ENCODE assay signal across 20 cellular contexts in genomic region chr14:61493996-61494395, GRCh38.
"Had no signal": no experiment of that assay in that cellular context is flagged by ENCODE, and none has a peak within 500 bp of the region (broad histone marks: within the 10 kb centered on the region; RNA-seq: fewer than 3 reads in every experiment).

No MANE protein-coding gene starts in this region.

- H3K4me3 Mint-ChIP-seq: activated B cell treated with CpG ODN at 0.5 μM for 24 hours; activated CD4-positive, alpha-beta T cell treated with anti-CD3 and anti-CD28 coated beads, Interleukin-2, amount 10 ng/mL, durations not matched to agents 24 days and 14 days; activated CD8-positive, alpha-beta T cell treated with anti-CD3 and anti-CD28 coated beads, Interleukin-2, amount 10 ng/mL, durations not matched to agents 7 days and 5 days; activated naive CD4-positive, alpha-beta T cell treated with anti-CD3 and anti-CD28 coated beads, Interleukin-2, amount 10 ng/mL, durations not matched to agents 7 days and 5 days; activated naive CD8-positive, alpha-beta T cell treated with anti-CD3 and anti-CD28 coated beads, Interleukin-2, amount 50 U/mL, for 24 hours; activated T-cell treated with anti-CD3 and anti-CD28 coated beads, Interleukin-2, amount 50 U/mL, for 24 hours; mesothelial cell of epicardium; nephron; stimulated activated naive B cell treated with anti-CD40 and anti-IgM and Interleukin-4, amounts not matched to agents 10 μg/mL and 1 μg/mL and 100 μg/mL, for 72 hours; T-cell had no signal

- H3K36me3 ChIP-seq: breast epithelium, thyroid gland had no signal

- H3K4me3 ChIP-seq: breast epithelium, lower lobe of right lung, thyroid gland had no signal

- H3K9me3 ChIP-seq: breast epithelium, lower lobe of right lung, thyroid gland had no signal

- ATAC-seq: activated CD8-positive, alpha-beta T cell treated with anti-CD3 and anti-CD28 coated beads, Interleukin-2, amount 10 ng/mL, durations not matched to agents 7 days and 5 days; activated naive CD8-positive, alpha-beta T cell treated with anti-CD3 and anti-CD28 coated beads, Interleukin-2, amount 50 U/mL, for 24 hours; esophagus mucosa; lower lobe of right lung; stimulated activated naive B cell treated with anti-CD40 and anti-IgM and Interleukin-4, amounts not matched to agents 10 μg/mL and 1 μg/mL and 100 μg/mL, for 72 hours; T-cell had no signal

- H3K4me1 ChIP-seq: breast epithelium had no signal

- H3K27me3 Mint-ChIP-seq: activated B cell treated with CpG ODN at 0.5 μM for 24 hours; activated CD4-positive, alpha-beta T cell treated with anti-CD3 and anti-CD28 coated beads, Interleukin-2, amount 10 ng/mL, durations not matched to agents 24 days and 14 days; activated naive CD4-positive, alpha-beta T cell treated with anti-CD3 and anti-CD28 coated beads, Interleukin-2, amount 10 ng/mL, durations not matched to agents 7 days and 5 days; activated naive CD8-positive, alpha-beta T cell treated with anti-CD3 and anti-CD28 coated beads, Interleukin-2, amount 50 U/mL, for 24 hours; activated T-cell treated with anti-CD3 and anti-CD28 coated beads, Interleukin-2, amount 50 U/mL, for 24 hours; stimulated activated naive B cell treated with anti-CD40 and anti-IgM and Interleukin-4, amounts not matched to agents 10 μg/mL and 1 μg/mL and 100 μg/mL, for 72 hours; T-cell had no signal

- H3K27ac Mint-ChIP-seq: activated B cell treated with CpG ODN at 0.5 μM for 24 hours; activated CD4-positive, alpha-beta T cell treated with anti-CD3 and anti-CD28 coated beads, Interleukin-2, amount 10 ng/mL, durations not matched to agents 24 days and 14 days; activated naive CD8-positive, alpha-beta T cell treated with anti-CD3 and anti-CD28 coated beads, Interleukin-2, amount 50 U/mL, for 24 hours; activated T-cell treated with anti-CD3 and anti-CD28 coated beads, Interleukin-2, amount 50 U/mL, for 24 hours; mesothelial cell of epicardium; nephron; stimulated activated naive B cell treated with anti-CD40 and anti-IgM and Interleukin-4, amounts not matched to agents 10 μg/mL and 1 μg/mL and 100 μg/mL, for 72 hours; T-cell had no signal

- H3K27ac ChIP-seq: breast epithelium, lower lobe of right lung had no signal

- H3K9me3 Mint-ChIP-seq: activated B cell treated with CpG ODN at 0.5 μM for 24 hours; activated CD4-positive, alpha-beta T cell treated with anti-CD3 and anti-CD28 coated beads, Interleukin-2, amount 10 ng/mL, durations not matched to agents 24 days and 14 days; activated naive CD4-positive, alpha-beta T cell treated with anti-CD3 and anti-CD28 coated beads, Interleukin-2, amount 10 ng/mL, durations not matched to agents 7 days and 5 days; activated naive CD8-positive, alpha-beta T cell treated with anti-CD3 and anti-CD28 coated beads, Interleukin-2, amount 50 U/mL, for 24 hours; activated T-cell treated with anti-CD3 and anti-CD28 coated beads, Interleukin-2, amount 50 U/mL, for 24 hours; mesothelial cell of epicardium; nephron; stimulated activated naive B cell treated with anti-CD40 and anti-IgM and Interleukin-4, amounts not matched to agents 10 μg/mL and 1 μg/mL and 100 μg/mL, for 72 hours; T-cell had no signal

- H3K36me3 Mint-ChIP-seq: mesothelial cell of epicardium had no signal

- H3K27me3 ChIP-seq: breast epithelium, thyroid gland had no signal

- DNase-seq: activated B cell treated with CpG ODN at 0.5 μM for 24 hours; activated CD4-positive, alpha-beta T cell treated with anti-CD3 and anti-CD28 coated beads, Interleukin-2, amount 10 ng/mL, durations not matched to agents 24 days and 14 days; activated CD8-positive, alpha-beta T cell treated with anti-CD3 and anti-CD28 coated beads, Interleukin-2, amount 10 ng/mL, durations not matched to agents 7 days and 5 days; activated naive CD8-positive, alpha-beta T cell treated with anti-CD3 and anti-CD28 coated beads, Interleukin-2, amount 50 U/mL, for 24 hours; activated T-cell treated with anti-CD3 and anti-CD28 coated beads, Interleukin-2, amount 50 U/mL, for 24 hours; aorta; cortex of kidney; effector CD4-positive, alpha-beta T cell; hippocampal formation; lower lobe of right lung; occipital lobe; retina; stimulated activated naive B cell treated with anti-CD40 and anti-IgM and Interleukin-4, amounts not matched to agents 10 μg/mL and 1 μg/mL and 100 μg/mL, for 72 hours; T-cell; thyroid gland had no signal
